1 cellular context compared by ENCODE assay signal in the genomic region with DNA sequence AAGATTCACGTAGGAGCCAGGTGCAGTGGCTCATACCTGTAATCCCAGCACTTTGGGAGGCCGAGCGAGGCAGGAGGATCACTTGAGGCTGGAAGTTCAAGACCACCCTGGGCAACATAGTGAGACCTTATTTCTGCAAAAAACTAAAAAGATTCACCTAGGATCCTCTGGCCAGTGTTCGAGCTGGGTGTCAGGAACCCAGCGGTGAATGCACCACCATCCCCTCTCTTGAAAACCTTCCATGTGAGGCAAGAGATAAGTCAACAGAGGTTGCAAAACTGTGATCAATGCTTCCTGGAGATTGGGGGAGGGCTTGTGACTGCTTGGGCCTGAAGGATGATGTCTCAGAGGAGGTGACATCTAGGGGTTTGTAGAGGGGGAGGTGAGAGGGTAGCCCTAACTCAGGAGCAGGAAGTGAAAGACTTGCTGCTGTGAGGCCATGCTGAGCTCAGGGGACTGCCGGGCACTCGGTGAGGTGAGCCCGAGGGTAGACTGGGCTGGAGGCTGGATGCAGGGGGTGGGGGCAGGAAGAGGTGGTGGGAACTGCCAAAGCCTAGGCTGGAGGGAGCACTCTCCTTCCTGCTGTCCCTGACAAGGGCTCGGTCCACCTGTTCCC.
TF ChIP-seq lines count a peak whose summit lies in the region.

No MANE protein-coding gene starts in this region.

TF ChIP-seq in HepG2, 621 proteins besides CTCF, POLR2A, EP300 and RAD21 (continued from another document and continues in another):
- TF ChIP-seq YEATS2 (CRISPR knock-in tag; IDR thresholded peaks at IDR 0.05; ENCODE audit: borderline replicate concordance), result peak; percentile 79; the same call in 1 of the 2 replicates
- TF ChIP-seq ZSCAN22 (CRISPR knock-in tag; IDR thresholded peaks at IDR 0.05), result no peak
- TF ChIP-seq NRL (CRISPR knock-in tag; IDR thresholded peaks at IDR 0.05; ENCODE audit: borderline replicate concordance), result no peak; the same call in 1 of the 2 replicates
- TF ChIP-seq THYN1 (CRISPR knock-in tag; IDR thresholded peaks at IDR 0.05; ENCODE audit: borderline replicate concordance, low read depth), result no peak
- no peak for TF ChIP-seq ZKSCAN1 (IDR thresholded peaks at IDR 0.05; ENCODE audit: low read length)
- TF ChIP-seq, protein P1, sequence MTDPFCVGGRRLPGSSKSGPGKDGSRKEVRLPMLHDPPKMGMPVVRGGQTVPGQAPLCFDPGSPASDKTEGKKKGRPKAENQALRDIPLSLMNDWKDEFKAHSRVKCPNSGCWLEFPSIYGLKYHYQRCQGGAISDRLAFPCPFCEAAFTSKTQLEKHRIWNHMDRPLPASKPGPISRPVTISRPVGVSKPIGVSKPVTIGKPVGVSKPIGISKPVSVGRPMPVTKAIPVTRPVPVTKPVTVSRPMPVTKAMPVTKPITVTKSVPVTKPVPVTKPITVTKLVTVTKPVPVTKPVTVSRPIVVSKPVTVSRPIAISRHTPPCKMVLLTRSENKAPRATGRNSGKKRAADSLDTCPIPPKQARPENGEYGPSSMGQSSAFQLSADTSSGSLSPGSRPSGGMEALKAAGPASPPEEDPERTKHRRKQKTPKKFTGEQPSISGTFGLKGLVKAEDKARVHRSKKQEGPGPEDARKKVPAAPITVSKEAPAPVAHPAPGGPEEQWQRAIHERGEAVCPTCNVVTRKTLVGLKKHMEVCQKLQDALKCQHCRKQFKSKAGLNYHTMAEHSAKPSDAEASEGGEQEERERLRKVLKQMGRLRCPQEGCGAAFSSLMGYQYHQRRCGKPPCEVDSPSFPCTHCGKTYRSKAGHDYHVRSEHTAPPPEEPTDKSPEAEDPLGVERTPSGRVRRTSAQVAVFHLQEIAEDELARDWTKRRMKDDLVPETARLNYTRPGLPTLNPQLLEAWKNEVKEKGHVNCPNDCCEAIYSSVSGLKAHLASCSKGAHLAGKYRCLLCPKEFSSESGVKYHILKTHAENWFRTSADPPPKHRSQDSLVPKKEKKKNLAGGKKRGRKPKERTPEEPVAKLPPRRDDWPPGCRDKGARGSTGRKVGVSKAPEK (CRISPR knock-in tag; IDR thresholded peaks at IDR 0.05; ENCODE audit: borderline replicate concordance), result no peak; the same call in 1 of the 2 replicates
- TF ChIP-seq ZBTB7B (CRISPR knock-in tag; IDR thresholded peaks at IDR 0.05), result peak; percentile 86
- TF ChIP-seq TSC22D2 (CRISPR knock-in tag; IDR thresholded peaks at IDR 0.05; ENCODE audit: borderline replicate concordance), result no peak
- TF ChIP-seq, protein P2, sequence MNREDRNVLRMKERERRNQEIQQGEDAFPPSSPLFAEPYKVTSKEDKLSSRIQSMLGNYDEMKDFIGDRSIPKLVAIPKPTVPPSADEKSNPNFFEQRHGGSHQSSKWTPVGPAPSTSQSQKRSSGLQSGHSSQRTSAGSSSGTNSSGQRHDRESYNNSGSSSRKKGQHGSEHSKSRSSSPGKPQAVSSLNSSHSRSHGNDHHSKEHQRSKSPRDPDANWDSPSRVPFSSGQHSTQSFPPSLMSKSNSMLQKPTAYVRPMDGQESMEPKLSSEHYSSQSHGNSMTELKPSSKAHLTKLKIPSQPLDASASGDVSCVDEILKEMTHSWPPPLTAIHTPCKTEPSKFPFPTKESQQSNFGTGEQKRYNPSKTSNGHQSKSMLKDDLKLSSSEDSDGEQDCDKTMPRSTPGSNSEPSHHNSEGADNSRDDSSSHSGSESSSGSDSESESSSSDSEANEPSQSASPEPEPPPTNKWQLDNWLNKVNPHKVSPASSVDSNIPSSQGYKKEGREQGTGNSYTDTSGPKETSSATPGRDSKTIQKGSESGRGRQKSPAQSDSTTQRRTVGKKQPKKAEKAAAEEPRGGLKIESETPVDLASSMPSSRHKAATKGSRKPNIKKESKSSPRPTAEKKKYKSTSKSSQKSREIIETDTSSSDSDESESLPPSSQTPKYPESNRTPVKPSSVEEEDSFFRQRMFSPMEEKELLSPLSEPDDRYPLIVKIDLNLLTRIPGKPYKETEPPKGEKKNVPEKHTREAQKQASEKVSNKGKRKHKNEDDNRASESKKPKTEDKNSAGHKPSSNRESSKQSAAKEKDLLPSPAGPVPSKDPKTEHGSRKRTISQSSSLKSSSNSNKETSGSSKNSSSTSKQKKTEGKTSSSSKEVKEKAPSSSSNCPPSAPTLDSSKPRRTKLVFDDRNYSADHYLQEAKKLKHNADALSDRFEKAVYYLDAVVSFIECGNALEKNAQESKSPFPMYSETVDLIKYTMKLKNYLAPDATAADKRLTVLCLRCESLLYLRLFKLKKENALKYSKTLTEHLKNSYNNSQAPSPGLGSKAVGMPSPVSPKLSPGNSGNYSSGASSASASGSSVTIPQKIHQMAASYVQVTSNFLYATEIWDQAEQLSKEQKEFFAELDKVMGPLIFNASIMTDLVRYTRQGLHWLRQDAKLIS (CRISPR knock-in tag; IDR thresholded peaks at IDR 0.05), result no peak
- TF ChIP-seq, protein P3, sequence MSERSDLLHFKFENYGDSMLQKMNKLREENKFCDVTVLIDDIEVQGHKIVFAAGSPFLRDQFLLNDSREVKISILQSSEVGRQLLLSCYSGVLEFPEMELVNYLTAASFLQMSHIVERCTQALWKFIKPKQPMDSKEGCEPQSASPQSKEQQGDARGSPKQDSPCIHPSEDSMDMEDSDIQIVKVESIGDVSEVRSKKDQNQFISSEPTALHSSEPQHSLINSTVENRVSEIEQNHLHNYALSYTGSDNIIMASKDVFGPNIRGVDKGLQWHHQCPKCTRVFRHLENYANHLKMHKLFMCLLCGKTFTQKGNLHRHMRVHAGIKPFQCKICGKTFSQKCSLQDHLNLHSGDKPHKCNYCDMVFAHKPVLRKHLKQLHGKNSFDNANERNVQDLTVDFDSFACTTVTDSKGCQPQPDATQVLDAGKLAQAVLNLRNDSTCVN (CRISPR knock-in tag; IDR thresholded peaks at IDR 0.05; ENCODE audit: borderline replicate concordance), result peak; percentile 81
- TF ChIP-seq ZZZ3 (CRISPR knock-in tag; IDR thresholded peaks at IDR 0.05; ENCODE audit: borderline replicate concordance), result no peak
- no peak for TF ChIP-seq HES4 (CRISPR knock-in tag; IDR thresholded peaks at IDR 0.05; ENCODE audit: borderline replicate concordance)
- TF ChIP-seq, protein P4, sequence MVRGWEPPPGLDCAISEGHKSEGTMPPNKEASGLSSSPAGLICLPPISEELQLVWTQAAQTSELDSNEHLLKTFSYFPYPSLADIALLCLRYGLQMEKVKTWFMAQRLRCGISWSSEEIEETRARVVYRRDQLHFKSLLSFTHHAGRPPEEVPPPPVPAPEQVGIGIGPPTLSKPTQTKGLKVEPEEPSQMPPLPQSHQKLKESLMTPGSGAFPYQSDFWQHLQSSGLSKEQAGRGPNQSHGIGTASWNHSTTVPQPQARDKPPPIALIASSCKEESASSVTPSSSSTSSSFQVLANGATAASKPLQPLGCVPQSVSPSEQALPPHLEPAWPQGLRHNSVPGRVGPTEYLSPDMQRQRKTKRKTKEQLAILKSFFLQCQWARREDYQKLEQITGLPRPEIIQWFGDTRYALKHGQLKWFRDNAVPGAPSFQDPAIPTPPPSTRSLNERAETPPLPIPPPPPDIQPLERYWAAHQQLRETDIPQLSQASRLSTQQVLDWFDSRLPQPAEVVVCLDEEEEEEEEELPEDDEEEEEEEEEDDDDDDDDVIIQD (CRISPR knock-in tag; IDR thresholded peaks at IDR 0.05; ENCODE audit: low read depth), result peak; percentile 69
- TF ChIP-seq PREB (CRISPR knock-in tag; IDR thresholded peaks at IDR 0.05), result no peak
- TF ChIP-seq ZSCAN30 (CRISPR knock-in tag; IDR thresholded peaks at IDR 0.05), result no peak
- peak; percentile 72; the same call in 1 of the 2 replicates for TF ChIP-seq CCDC6 (CRISPR knock-in tag; IDR thresholded peaks at IDR 0.05)
- 0 out of 2 replicates have a peak, but pooled peaks have one; percentile 29 for TF ChIP-seq PHF8 (CRISPR knock-in tag; IDR thresholded peaks at IDR 0.05)
- no peak for TF ChIP-seq ZNF660 (CRISPR knock-in tag; IDR thresholded peaks at IDR 0.05; ENCODE audit: borderline replicate concordance, low read depth)
- TF ChIP-seq MAFG (CRISPR knock-in tag; IDR thresholded peaks at IDR 0.05), result no peak
- no peak; the same call in 1 of the 2 replicates for TF ChIP-seq ZNF124 (CRISPR knock-in tag; IDR thresholded peaks at IDR 0.05)
- no peak for TF ChIP-seq SNAI1 (CRISPR knock-in tag; IDR thresholded peaks at IDR 0.05; ENCODE audit: borderline replicate concordance)
- TF ChIP-seq SMAD3 (CRISPR knock-in tag; IDR thresholded peaks at IDR 0.05), result peak; percentile 85
- peak; percentile 76 for TF ChIP-seq ZNF572 (CRISPR knock-in tag; IDR thresholded peaks at IDR 0.05)
- TF ChIP-seq THAP9 (CRISPR knock-in tag; IDR thresholded peaks at IDR 0.05; ENCODE audit: borderline replicate concordance), result 0 out of 2 replicates have a peak, but pooled peaks have one; percentile 20
- TF ChIP-seq JUND (CRISPR knock-in tag; IDR thresholded peaks at IDR 0.05), result peak; percentile 86
- no peak for TF ChIP-seq DDIT3 (CRISPR knock-in tag; IDR thresholded peaks at IDR 0.05)
- TF ChIP-seq IKZF1 (IDR thresholded peaks at IDR 0.05), result no peak
- peak; percentile 59; the same call in 1 of the 2 replicates for TF ChIP-seq ZFX (CRISPR knock-in tag; IDR thresholded peaks at IDR 0.05; ENCODE audit: low read depth)
- TF ChIP-seq MATR3 (CRISPR knock-in tag; IDR thresholded peaks at IDR 0.05), result no peak
- TF ChIP-seq ZFP41 (CRISPR knock-in tag; IDR thresholded peaks at IDR 0.05; ENCODE audit: borderline replicate concordance), result no peak
- peak; percentile 72 for TF ChIP-seq HHEX (CRISPR knock-in tag; IDR thresholded peaks at IDR 0.05)
- no peak for TF ChIP-seq IRF1 (CRISPR knock-in tag; IDR thresholded peaks at IDR 0.05; ENCODE audit: low read depth)
- no peak for TF ChIP-seq SIN3B (IDR thresholded peaks at IDR 0.05; ENCODE audit: low read length)
- TF ChIP-seq POLR2G (IDR thresholded peaks at IDR 0.05; ENCODE audit: low read depth, low read length), result no peak
- TF ChIP-seq, protein P5, sequence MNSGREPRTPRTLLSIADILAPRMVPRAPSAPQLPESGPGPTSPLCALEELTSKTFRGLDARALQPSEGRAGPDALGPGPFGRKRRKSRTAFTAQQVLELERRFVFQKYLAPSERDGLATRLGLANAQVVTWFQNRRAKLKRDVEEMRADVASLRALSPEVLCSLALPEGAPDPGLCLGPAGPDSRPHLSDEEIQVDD (CRISPR knock-in tag; IDR thresholded peaks at IDR 0.05; ENCODE audit: borderline replicate concordance), result 0 out of 2 replicates have a peak, but pooled peaks have one; percentile 19
- 0 out of 2 replicates have a peak, but pooled peaks have one; percentile 24 for TF ChIP-seq ZNF776 (CRISPR knock-in tag; IDR thresholded peaks at IDR 0.05)
- TF ChIP-seq ZNF598 (CRISPR knock-in tag; IDR thresholded peaks at IDR 0.05; ENCODE audit: borderline replicate concordance), result 0 out of 2 replicates have a peak, but pooled peaks have one; percentile 20
- TF ChIP-seq, protein P6, sequence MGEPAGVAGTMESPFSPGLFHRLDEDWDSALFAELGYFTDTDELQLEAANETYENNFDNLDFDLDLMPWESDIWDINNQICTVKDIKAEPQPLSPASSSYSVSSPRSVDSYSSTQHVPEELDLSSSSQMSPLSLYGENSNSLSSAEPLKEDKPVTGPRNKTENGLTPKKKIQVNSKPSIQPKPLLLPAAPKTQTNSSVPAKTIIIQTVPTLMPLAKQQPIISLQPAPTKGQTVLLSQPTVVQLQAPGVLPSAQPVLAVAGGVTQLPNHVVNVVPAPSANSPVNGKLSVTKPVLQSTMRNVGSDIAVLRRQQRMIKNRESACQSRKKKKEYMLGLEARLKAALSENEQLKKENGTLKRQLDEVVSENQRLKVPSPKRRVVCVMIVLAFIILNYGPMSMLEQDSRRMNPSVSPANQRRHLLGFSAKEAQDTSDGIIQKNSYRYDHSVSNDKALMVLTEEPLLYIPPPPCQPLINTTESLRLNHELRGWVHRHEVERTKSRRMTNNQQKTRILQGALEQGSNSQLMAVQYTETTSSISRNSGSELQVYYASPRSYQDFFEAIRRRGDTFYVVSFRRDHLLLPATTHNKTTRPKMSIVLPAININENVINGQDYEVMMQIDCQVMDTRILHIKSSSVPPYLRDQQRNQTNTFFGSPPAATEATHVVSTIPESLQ (CRISPR knock-in tag; conservative IDR thresholded peaks at IDR 0.05), result no peak
- no peak for TF ChIP-seq SATB2 (CRISPR knock-in tag; IDR thresholded peaks at IDR 0.05)
- no peak for TF ChIP-seq ZNF562 (CRISPR knock-in tag; IDR thresholded peaks at IDR 0.05; ENCODE audit: borderline replicate concordance)
- TF ChIP-seq ZNF614 (CRISPR knock-in tag; IDR thresholded peaks at IDR 0.05; ENCODE audit: borderline replicate concordance), result peak; percentile 69
- peak; percentile 78; the same call in 1 of the 2 replicates for TF ChIP-seq RXRA (CRISPR knock-in tag; IDR thresholded peaks at IDR 0.05)
- TF ChIP-seq IRF2 (CRISPR knock-in tag; IDR thresholded peaks at IDR 0.05), result peak; percentile 93
- no peak for TF ChIP-seq MBNL3 (CRISPR knock-in tag; conservative IDR thresholded peaks at IDR 0.05)
- no peak for TF ChIP-seq PCBP1 (IDR thresholded peaks at IDR 0.05; ENCODE audit: borderline replicate concordance, low read depth, low read length)
